Comparison of ENCODE assay signal across 31 cellular contexts in genomic region chr10:22159979-22160378, GRCh38. TPM values are rescaled to one million over a fixed set of nuclear protein-coding genes. Genes with fewer than 3 reads are reported as not detected.
"Had no signal": no experiment of that assay in that cellular context is flagged by ENCODE, and none has a peak within 500 bp of the region (broad histone marks: within the 10 kb centered on the region; RNA-seq: fewer than 3 reads in every experiment).

No MANE protein-coding gene starts in this region.

- H3K9me3 ChIP-seq: esophagus muscularis mucosa, gastrocnemius medialis, heart right ventricle, spleen, testis, tibial nerve, upper lobe of right lung, vagina had no signal

- H3K27me3 ChIP-seq: esophagus muscularis mucosa, gastrocnemius medialis, heart right ventricle, spleen, testis, tibial nerve, upper lobe of right lung, vagina had no signal

- ATAC-seq: gastrocnemius medialis; heart right ventricle; naive thymus-derived CD4-positive, alpha-beta T cell; sciatic nerve; stimulated activated naive CD8-positive, alpha-beta T cell treated with anti-CD3 and anti-CD28 coated beads, Interleukin-15, amount 100 ng/mL, for 72 hours; upper lobe of right lung had no signal

- H3K4me1 ChIP-seq: esophagus muscularis mucosa, gastrocnemius medialis, heart right ventricle, testis, tibial nerve, upper lobe of right lung, vagina had no signal

- FAIRE-seq: endometrium, islet of Langerhans had no signal

- H3K36me3 ChIP-seq: esophagus muscularis mucosa, gastrocnemius medialis, heart right ventricle, spleen, tibial nerve, upper lobe of right lung, vagina had no signal

- H3K27ac ChIP-seq: dorsolateral prefrontal cortex, epithelial cell of prostate, esophagus muscularis mucosa, gastrocnemius medialis, heart right ventricle, spleen, testis, tibial nerve, upper lobe of right lung, vagina had no signal

- DNase-seq: dorsolateral prefrontal cortex; effector CD8-positive, alpha-beta T cell; gastrocnemius medialis; heart right ventricle; hypothalamus; kidney glomerular epithelial cell; mesendoderm; naive thymus-derived CD4-positive, alpha-beta T cell; nephron progenitor cell; posterior cingulate gyrus; spleen; stimulated activated CD4-positive, alpha-beta T cell treated with anti-CD3 and anti-CD28 coated beads, Interleukin-2, amount 100 ng/mL, for 24 hours; stimulated activated CD4-positive, alpha-beta T cell treated with anti-CD3 and anti-CD28 coated beads, Interleukin-4, amount 100 ng/mL, for 4 hours; stimulated activated naive B cell treated with anti-CD40 and anti-IgM and Interleukin-4, amounts not matched to agents 10 μg/mL and 1 μg/mL and 100 μg/mL, for 72 hours; stimulated activated naive CD8-positive, alpha-beta T cell treated with anti-CD3 and anti-CD28 coated beads, Interleukin-15, amount 100 ng/mL, for 72 hours; testis; upper lobe of right lung had no signal

- H3K4me3 ChIP-seq: dorsolateral prefrontal cortex, esophagus muscularis mucosa, gastrocnemius medialis, heart right ventricle, spleen, testis, tibial nerve, upper lobe of right lung, vagina had no signal

RNA-seq across cellular contexts. Expression of gene EBLN1, which starts 57.8 kb away (rescaled TPM):
- total RNA-seq: esophagus muscularis mucosa; fibroblast of villous mesenchyme; gastrocnemius medialis; heart right ventricle; liver; lung microvascular endothelial cell; mononuclear cell; naive thymus-derived CD4-positive, alpha-beta T cell; osteoblast; pulmonary artery endothelial cell; sciatic nerve; spleen; subcutaneous adipose tissue; tibial nerve; upper lobe of right lung; vagina had no signal
- polyA plus RNA-seq: heart right ventricle; liver; naive thymus-derived CD4-positive, alpha-beta T cell; spleen had no signal
